In the genomic region with DNA sequence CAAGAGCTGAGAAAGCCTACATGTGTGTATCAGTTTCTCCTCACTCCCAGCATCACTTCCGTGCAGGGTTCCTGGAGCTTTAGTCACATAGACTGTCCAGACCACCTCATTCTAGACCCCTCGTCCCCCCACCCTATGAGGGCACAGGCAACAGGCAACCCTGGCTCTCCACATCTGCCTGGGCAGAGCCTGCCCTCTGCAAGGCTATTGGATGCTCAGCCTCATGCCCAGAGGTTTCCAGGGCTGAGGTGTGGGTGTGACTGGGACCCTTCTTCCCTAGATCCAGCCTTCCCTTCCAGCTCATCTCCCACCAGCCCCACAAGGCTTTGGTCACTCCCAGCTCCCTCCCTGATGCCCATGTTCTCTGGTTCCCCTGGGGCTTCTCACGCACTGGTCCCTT, we compare ENCODE assay signal across 14 cellular contexts.
A peak's percentile ranks its signal among the peaks of the same experiment; 100 is the strongest.
DNase-seq lines count a peak whose midpoint lies in the region; ATAC-seq and TF ChIP-seq lines count a peak whose summit lies in the region.
"Had no signal": no experiment of that assay in that cellular context is flagged by ENCODE, and none has a peak within 500 bp of the region (broad histone marks: within the 10 kb centered on the region; RNA-seq: fewer than 3 reads in every experiment).

No MANE protein-coding gene starts in this region.

- no peak for TF ChIP-seq CTCF in activated B cell treated with CpG ODN at 0.5 μM for 24 hours (IDR thresholded peaks at IDR 0.05)
- no peak for TF ChIP-seq CTCF in sigmoid colon (IDR thresholded peaks at IDR 0.05)

- POLR2A ChIA-PET in activated B cell treated with CpG ODN at 0.5 μM for 24 hours (lab: Charles Lee) = interaction anchor here (0.7 to 2.0 kb wide), 6 partner anchors 121 to 536 kb away, joined by 3 to 6 read pairs (median 4); no protein-coding TSS in a partner anchor

- TF ChIP-seq POLR2A in sigmoid colon (IDR thresholded peaks at IDR 0.05) (no peak), erythroblast (IDR thresholded peaks at IDR 0.05; ENCODE audit: low read length) (no peak)

- TF ChIP-seq EP300 in sigmoid colon (IDR thresholded peaks at IDR 0.05) = no peak

- no peaks in the 10 kb centered on the region for H3K9me3 ChIP-seq in sigmoid colon
- H3K9me3 ChIP-seq: HAP-1 had no signal

- no peak for ATAC-seq in activated B cell treated with CpG ODN at 0.5 μM for 24 hours (ENCODE audit: low read depth)
- no peak for ATAC-seq in GM18511 (IDR thresholded peaks at IDR 0.05; ENCODE audit: unreplicated experiment)

- WGBS in sigmoid colon, 2 donors = 72 to 75% methylated on average over 3 of the region's 3 CpGs

- no peak for DNase-seq in activated B cell treated with CpG ODN at 0.5 μM for 24 hours
- peak; percentile 35 for DNase-seq in sigmoid colon
- no peak for DNase-seq in erythroblast (lab: John Stamatoyannopoulos, UW)
- no peak for DNase-seq in GOT3 (lab: John Stamatoyannopoulos, UW)
- DNase-seq in A172 (ENCODE audit: low spot score) = no peak
- DNase-seq: GF-D8, NCI-H1436 treated with DMSO at 0.1 percent for 48 hours, SHP77 treated with DMSO at 0.1 percent for 48 hours had no signal

- CTCF ChIA-PET in activated B cell treated with CpG ODN at 0.5 μM for 24 hours (lab: Charles Lee) = interaction anchor here (0.7 to 3.6 kb wide), 33 partner anchors 8 to 711 kb away, joined by 3 to 25 read pairs (median 4); no protein-coding TSS in a partner anchor

- peaks cover 6% of the 10 kb centered on the region for H3K36me3 Mint-ChIP-seq in IgD-negative memory B cell
- H3K36me3 Mint-ChIP-seq in activated B cell treated with CpG ODN at 0.5 μM for 24 hours (ENCODE audit: low read depth) = peaks cover 90% of the 10 kb centered on the region

- no peaks in the 10 kb centered on the region for H3K9me3 Mint-ChIP-seq in IgD-negative memory B cell
- no peaks in the 10 kb centered on the region for H3K9me3 Mint-ChIP-seq in activated B cell treated with CpG ODN at 0.5 μM for 24 hours

- H3K27ac Mint-ChIP-seq in IgD-negative memory B cell = peak overlapping the region in 2 of 3 donors; percentile 77 to 83
- H3K27ac Mint-ChIP-seq in activated B cell treated with CpG ODN at 0.5 μM for 24 hours = peak overlapping the region; percentile 87
- H3K27ac Mint-ChIP-seq: HFFc6 had no signal

- H3K36me3 ChIP-seq in sigmoid colon = no peaks in the 10 kb centered on the region
- H3K36me3 ChIP-seq: HAP-1 had no signal

- H3K4me1 ChIP-seq in sigmoid colon = no peaks in the 10 kb centered on the region
- H3K4me1 ChIP-seq: HAP-1 had no signal

- no peak overlapping the region for H3K4me3 Mint-ChIP-seq in IgD-negative memory B cell
- H3K4me3 Mint-ChIP-seq in activated B cell treated with CpG ODN at 0.5 μM for 24 hours = no peak overlapping the region
- H3K4me3 Mint-ChIP-seq: HFFc6 had no signal

- no peaks in the 10 kb centered on the region for H3K27me3 ChIP-seq in sigmoid colon

- intact Hi-C loops in activated B cell treated with CpG ODN at 0.5 μM for 24 hours (cut with micrococcal nuclease) (loop anchor here (1.0 to 10.0 kb wide), 8 partner anchors 119 to 615 kb away; partner anchors contain the start of genes GRHPR, POLR1E and ZCCHC7), sigmoid colon (cut with DNase I) (loop anchor here (10.0 kb wide), 1 partner anchor 68 kb away; no protein-coding TSS in a partner anchor)

- H3K4me3 ChIP-seq in sigmoid colon = no peak overlapping the region
- H3K4me3 ChIP-seq: HAP-1, K562 had no signal

- H3K27ac ChIP-seq in sigmoid colon = no peak overlapping the region
- H3K27ac ChIP-seq: C4-2B had no signal

- no peaks in the 10 kb centered on the region for H3K27me3 Mint-ChIP-seq in IgD-negative memory B cell
- H3K27me3 Mint-ChIP-seq in activated B cell treated with CpG ODN at 0.5 μM for 24 hours = no peaks in the 10 kb centered on the region

- H3K4me1 Mint-ChIP-seq in IgD-negative memory B cell (peaks cover 43 to 51% (median 48%) of the 10 kb centered on the region in 3 donors), activated B cell treated with CpG ODN at 0.5 μM for 24 hours (peaks cover 60% of the 10 kb centered on the region)
